Comparison of ENCODE assay signal across 22 cellular contexts in the genomic region with DNA sequence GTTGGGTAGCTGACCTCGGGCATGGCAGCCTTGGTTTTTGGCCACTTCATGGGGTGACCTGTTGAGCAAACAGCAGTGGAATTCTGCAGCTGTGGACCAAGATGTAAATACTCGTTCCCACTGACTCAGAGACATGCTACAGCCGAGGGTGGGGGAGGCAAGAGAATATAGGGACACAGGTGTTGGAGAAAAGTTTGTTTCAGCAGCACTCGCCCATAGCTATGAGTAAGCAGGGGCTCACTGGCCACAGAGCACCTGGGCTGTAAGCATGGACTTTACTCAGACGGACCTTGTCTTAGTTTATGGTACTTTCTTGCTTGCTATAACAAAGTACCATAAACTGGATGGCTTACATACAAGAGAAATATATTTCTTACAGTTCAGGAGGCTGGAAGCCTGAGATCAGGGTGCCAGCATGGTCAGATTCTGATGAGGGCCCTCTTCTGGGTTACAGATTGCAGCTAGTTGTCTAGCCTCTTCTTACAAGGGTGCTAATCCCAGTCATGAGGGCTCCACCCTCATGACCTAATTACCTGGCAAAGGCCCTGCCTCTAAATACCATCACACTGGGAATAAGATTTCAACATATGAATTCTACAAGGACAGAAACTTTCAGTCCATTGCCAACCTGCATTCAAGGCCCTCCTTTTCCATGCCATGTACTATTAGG.
"Had no signal": no experiment of that assay in that cellular context is flagged by ENCODE, and none has a peak within 500 bp of the region (broad histone marks: within the 10 kb centered on the region; RNA-seq: fewer than 3 reads in every experiment).

No MANE protein-coding gene starts in this region.

- H3K27me3 ChIP-seq: cardiac muscle cell, gastrocnemius medialis, testis, upper lobe of left lung had no signal

- ATAC-seq: activated CD4-positive, alpha-beta T cell treated with anti-CD3 and anti-CD28 coated beads for 36 hours; activated T-cell treated with anti-CD3 and anti-CD28 coated beads, Interleukin-2, amount 50 U/mL, for 72 hours; esophagus mucosa; gastrocnemius medialis; left cardiac atrium; sciatic nerve; stimulated activated naive B cell treated with anti-CD40 and anti-IgM and Interleukin-4, amounts not matched to agents 10 μg/mL and 1 μg/mL and 100 μg/mL, for 72 hours had no signal

- DNase-seq: activated B cell treated with CpG ODN at 0.5 μM for 24 hours; activated CD4-positive, alpha-beta memory T cell treated with anti-CD3 and anti-CD28 coated beads for 36 hours; activated CD4-positive, alpha-beta T cell treated with anti-CD3 and anti-CD28 coated beads for 36 hours; activated effector memory CD4-positive, alpha-beta T cell treated with Interleukin-2 at 50 U/mL for 16 hours; activated naive CD4-positive, alpha-beta T cell treated with anti-CD3 and anti-CD28 coated beads for 36 hours; activated naive CD8-positive, alpha-beta T cell treated with anti-CD3 and anti-CD28 coated beads, Interleukin-2, amount 10 ng/mL, durations not matched to agents 7 days and 5 days; activated T-cell treated with anti-CD3 and anti-CD28 coated beads, Interleukin-2, amount 50 U/mL, for 72 hours; amniotic stem cell; gastrocnemius medialis; left cardiac atrium; mesenchymal stem cell; naive B cell; stimulated activated CD4-positive, alpha-beta T cell treated with anti-CD3 and anti-CD28 coated beads, Interleukin-15, amount 100 ng/mL, for 24 hours; stimulated activated CD4-positive, alpha-beta T cell treated with anti-CD3 and anti-CD28 coated beads, Interleukin-2, amount 100 ng/mL, for 48 hours; stimulated activated CD8-positive, alpha-beta memory T cell treated with anti-CD3 and anti-CD28 coated beads, Interleukin-4, amount 100 ng/mL, for 48 hours; stimulated activated naive B cell treated with anti-CD40 and anti-IgM and Interleukin-4, amounts not matched to agents 10 μg/mL and 1 μg/mL and 100 μg/mL, for 72 hours; testis; upper lobe of left lung had no signal

- H3K9me3 ChIP-seq: gastrocnemius medialis, testis, upper lobe of left lung had no signal

- H3K4me1 ChIP-seq: gastrocnemius medialis, testis, upper lobe of left lung had no signal

- H3K36me3 ChIP-seq: cardiac muscle cell, gastrocnemius medialis, upper lobe of left lung had no signal

- H3K4me3 ChIP-seq: cardiac muscle cell, gastrocnemius medialis, smooth muscle cell, testis, upper lobe of left lung had no signal

- H3K4me2 ChIP-seq: smooth muscle cell had no signal

- H3K27ac ChIP-seq: cardiac muscle cell, gastrocnemius medialis, testis, upper lobe of left lung had no signal
